ENCODE assay signal across 21 cellular contexts in genomic region chr10:113907166-113907565, GRCh38. TPM values are rescaled to one million over a fixed set of nuclear protein-coding genes. Genes with fewer than 3 reads are reported as not detected.
DNase-seq lines count a peak whose midpoint lies in the region; ATAC-seq and TF ChIP-seq lines count a peak whose summit lies in the region.
"Had no signal": no experiment of that assay in that cellular context is flagged by ENCODE, and none has a peak within 500 bp of the region (broad histone marks: within the 10 kb centered on the region; RNA-seq: fewer than 3 reads in every experiment).

No MANE protein-coding gene starts in this region.

- H3K4me1 ChIP-seq in A673 (ENCODE audit: insufficient read depth, low read length, poor library complexity, severe bottlenecking) (peaks cover 34% of the 10 kb centered on the region), mesodermal cell (ENCODE audit: control insufficient read depth, insufficient read depth, low read length, poor library complexity, severe bottlenecking) (no peaks in the 10 kb centered on the region)
- H3K4me1 ChIP-seq: breast epithelium, Peyer's patch, prostate gland had no signal

- H3K27ac ChIP-seq in A673 (ENCODE audit: low read depth, low read length, poor library complexity, severe bottlenecking) (peak overlapping the region; percentile 65), brain microvascular endothelial cell (peak overlapping the region; percentile 68), mesodermal cell (ENCODE audit: low read depth, low read length, severe bottlenecking) (peak overlapping the region; percentile 55)
- H3K27ac ChIP-seq: breast epithelium, Peyer's patch, prostate gland, thoracic aorta had no signal

- ATAC-seq in GM21737 (IDR thresholded peaks at IDR 0.05; ENCODE audit: unreplicated experiment) (no peak), GM19463 (IDR thresholded peaks at IDR 0.05; ENCODE audit: unreplicated experiment) (no peak)
- ATAC-seq: left ventricle myocardium superior, T-helper 17 cell had no signal

- POLR2A ChIA-PET in A673 (lab: Charles Lee; ENCODE audit: low non-redundant PET), result no interaction called here

- no peak for TF ChIP-seq CTCF in A673 (conservative IDR thresholded peaks at IDR 0.05; ENCODE audit: low read depth, low read length)
- TF ChIP-seq CTCF in brain microvascular endothelial cell (IDR thresholded peaks at IDR 0.05; ENCODE audit: low read depth, low read length, missing control alignments), result no peak

- H3K27me3 ChIP-seq in A673 (replicated peaks; ENCODE audit: insufficient read depth, low read depth, low read length, poor library complexity), result no peaks in the 10 kb centered on the region
- no peaks in the 10 kb centered on the region for H3K27me3 ChIP-seq in brain microvascular endothelial cell (replicated peaks)
- H3K27me3 ChIP-seq: breast epithelium, Peyer's patch had no signal

- no peaks in the 10 kb centered on the region for H3K9me3 ChIP-seq in A673 (ENCODE audit: low read depth, low read length, poor library complexity, severe bottlenecking)
- H3K9me3 ChIP-seq in mesodermal cell (ENCODE audit: control insufficient read depth, low read length), result no peaks in the 10 kb centered on the region
- H3K9me3 ChIP-seq: breast epithelium, Peyer's patch, prostate gland, thoracic aorta had no signal

- H3K36me3 ChIP-seq in A673 (ENCODE audit: insufficient read depth, low read length, poor library complexity, severe bottlenecking), result peaks cover 49% of the 10 kb centered on the region
- H3K36me3 ChIP-seq in brain microvascular endothelial cell (replicated peaks), result peaks cover 5% of the 10 kb centered on the region
- H3K36me3 ChIP-seq in mesodermal cell (ENCODE audit: control insufficient read depth, insufficient read depth, low read length), result peaks cover 32% of the 10 kb centered on the region

- DNase-seq in A673 (ENCODE audit: low spot score) (peak; percentile 91), LHCN-M2 (ENCODE audit: low read depth) (peak; percentile 40), brain microvascular endothelial cell (peak; percentile 81), kidney tubule cell (ENCODE audit: low spot score) (no peak), SW 1271 (lab: John Stamatoyannopoulos, UW) (no peak)
- DNase-seq: activated CD4-positive, alpha-beta T cell treated with anti-CD3 and anti-CD28 coated beads, Interleukin-2, amount 10 ng/mL, durations not matched to agents 7 days and 5 days; DMS79 treated with DMSO at 0.1 percent for 48 hours; left ventricle myocardium superior; MM.1S; NCI-H146; NCI-H510A treated with DMSO at 0.1 percent for 48 hours; Peyer's patch; stimulated activated CD4-positive, alpha-beta T cell treated with anti-CD3 and anti-CD28 coated beads, Interleukin-2, amount 100 ng/mL, for 48 hours; stimulated activated naive CD4-positive, alpha-beta T cell treated with Interleukin-2 at 50 U/mL for 16 hours; T-helper 17 cell had no signal

- BruUV-seq in A673 (replicated peaks; lab: Mats Ljungman, UMichigan), result no TSS peak

- in situ Hi-C loops in brain microvascular endothelial cell (cut with HindIII; ENCODE audit: low pct_ligation_motif_present, low sequenced_read_pairs), result no loop called here

- 93 to 100% methylated on average over 1 to 2 of the region's 3 CpGs for WGBS in mesodermal cell (ENCODE audit: insufficient coverage in 2 of 2), 2 experiments

- H3K4me3 ChIP-seq in A673 (ENCODE audit: low read depth, low read length, poor library complexity, severe bottlenecking) (no peak overlapping the region), brain microvascular endothelial cell (ENCODE audit: low read depth, low read length) (no peak overlapping the region), mesodermal cell (ENCODE audit: extremely low read depth, insufficient read depth, low read length, poor library complexity, severe bottlenecking) (no peak overlapping the region)
- H3K4me3 ChIP-seq: breast epithelium, Peyer's patch, prostate gland, thoracic aorta had no signal

- CTCF ChIA-PET in A673 (lab: Charles Lee), result no interaction called here

- intact Hi-C loops in A673 (cut with micrococcal nuclease; ENCODE audit: unreplicated experiment), result no loop called here

RNA-seq across cellular contexts. Expression of gene NHLRC2, which starts 52.7 kb away (rescaled TPM):
- total RNA-seq in A673 (2021), result 49.7 and 61.9 TPM in 2 replicates
- total RNA-seq in LHCN-M2 (2014; rRNA removed), result 18.5 and 19.2 TPM in 2 replicates
- 2.0 TPM for polyA plus RNA-seq in LHCN-M2 (2012)
- polyA plus RNA-seq in mesodermal cell (2013, experiment 1 of 2), result 11.7 TPM
- polyA plus RNA-seq in mesodermal cell (2013, experiment 2 of 2), result 8.8 TPM

RNA-seq across cellular contexts. Expression of gene DCLRE1A, which starts 53.3 kb away (rescaled TPM):
- total RNA-seq in A673 (2021) (62.4 and 75.6 TPM in 2 replicates), LHCN-M2 (2014; rRNA removed) (6.3 and 6.8 TPM in 2 replicates)
- polyA plus RNA-seq in LHCN-M2 (2012), result 1.7 TPM
- 7.3 TPM for polyA plus RNA-seq in mesodermal cell (2013, experiment 1 of 2)
- 7.7 TPM for polyA plus RNA-seq in mesodermal cell (2013, experiment 2 of 2)

Comparison
In these comparisons a context has a peak if more than half of its experiments do, and no peak if none do; other contexts are left out.
1. DNase-seq: peak in A673 (single experiment), LHCN-M2 (single experiment) and brain microvascular endothelial cell (single experiment); none in kidney tubule cell (single experiment) and SW 1271 (0 of 2).
2. Peak in every context shown above with its lines, with median percentiles within 50 percentile points of each other: H3K27ac ChIP-seq.